In the genomic region with DNA sequence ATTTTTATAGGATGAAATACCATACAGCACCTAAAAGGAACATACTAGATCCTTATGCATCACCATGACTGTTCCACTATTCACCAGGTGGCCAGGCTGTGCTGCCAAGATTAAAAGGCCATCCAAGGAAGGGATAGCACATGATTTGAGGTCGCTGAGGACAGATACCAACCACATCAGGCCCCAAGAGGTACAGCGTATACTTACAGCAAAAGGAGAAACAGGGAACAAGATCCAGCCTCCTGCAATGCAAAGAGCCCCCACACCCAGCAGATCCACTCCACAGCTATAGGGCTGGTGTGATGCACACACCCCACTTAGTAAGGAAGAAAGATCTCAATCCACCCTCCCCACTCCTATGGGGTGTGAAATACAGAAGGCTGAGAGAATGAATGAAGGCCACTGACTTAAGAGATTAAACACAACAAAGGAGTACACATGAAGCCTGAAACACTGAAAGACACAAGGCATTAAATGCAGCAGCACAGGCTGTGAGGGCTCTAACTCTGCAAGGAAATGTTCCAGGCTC, we compare ENCODE assay signal across 8 cellular contexts. TPM values are rescaled to one million over a fixed set of nuclear protein-coding genes. Genes with fewer than 3 reads are reported as not detected.
DNase-seq lines count a peak whose midpoint lies in the region; ATAC-seq and TF ChIP-seq lines count a peak whose summit lies in the region.

No MANE protein-coding gene starts in this region.

- ATAC-seq in effector memory CD8-positive, alpha-beta T cell (replicated peaks) = no peak
- ATAC-seq in naive B cell (ENCODE audit: low read depth in 2 of 2) = no peak

- H3K27me3 Mint-ChIP-seq in effector memory CD8-positive, alpha-beta T cell = no peaks in the 10 kb centered on the region
- H3K27me3 Mint-ChIP-seq in naive B cell = no peaks in the 10 kb centered on the region

- peak overlapping the region; percentile 95 to 98 for H3K27ac Mint-ChIP-seq in effector memory CD8-positive, alpha-beta T cell
- peak overlapping the region; percentile 49 to 99 (median 97) for H3K27ac Mint-ChIP-seq in naive B cell

- H3K9me3 Mint-ChIP-seq in effector memory CD8-positive, alpha-beta T cell = no peaks in the 10 kb centered on the region
- peaks cover 0 to 4% (median 0%) of the 10 kb centered on the region in 7 donors for H3K9me3 Mint-ChIP-seq in naive B cell

- TF ChIP-seq CTCF in GM10266 (IDR thresholded peaks at IDR 0.05; ENCODE audit: control insufficient read depth, insufficient read depth, low read depth, missing control alignments) = no peak

- peak overlapping the region; percentile 93 to 96 for H3K4me3 Mint-ChIP-seq in effector memory CD8-positive, alpha-beta T cell
- H3K4me3 Mint-ChIP-seq in naive B cell = peak overlapping the region; percentile 92 to 100 (median 97)

- H3K4me1 Mint-ChIP-seq in effector memory CD8-positive, alpha-beta T cell (ENCODE audit: low read depth in 2 of 2) = peaks cover 21 to 32% of the 10 kb centered on the region in 2 donors
- peaks cover 29 to 63% (median 38%) of the 10 kb centered on the region in 3 donors for H3K4me1 Mint-ChIP-seq in naive B cell

- DNase-seq in SIG-M5 treated with dmso at 0.1 percent for 504 hours (lab: John Stamatoyannopoulos, UW; ENCODE audit: unreplicated experiment) = peak; percentile 57
- DNase-seq in SIG-M5 (lab: John Stamatoyannopoulos, UW) = no peak
- peak; percentile 57 for DNase-seq in OCI-M1 (lab: John Stamatoyannopoulos, UW)
- no peak for DNase-seq in effector memory CD8-positive, alpha-beta T cell
- no peak for DNase-seq in naive B cell
- no peak for DNase-seq in NCI-H774 (lab: John Stamatoyannopoulos, UW)
- no peak for DNase-seq in NCI-H2081 (lab: John Stamatoyannopoulos, UW)
- no peak for DNase-seq in GM10266 (ENCODE audit: extremely low spot score)

- H3K36me3 Mint-ChIP-seq in effector memory CD8-positive, alpha-beta T cell (ENCODE audit: insufficient read depth) = peaks cover 18% of the 10 kb centered on the region
- peaks cover 0 to 5% of the 10 kb centered on the region in 2 donors for H3K36me3 Mint-ChIP-seq in naive B cell

RNA-seq across cellular contexts. Expression of gene ZNF445, which starts 32.0 kb away (rescaled TPM):
- polyA plus RNA-seq in naive B cell (ENCODE audit: low read depth in 6 of 6) = 1 to 10 TPM in 5 of 6 donors, not detected in 1; 1.5 to 5.3 (median 2.9) TPM

RNA-seq across cellular contexts. Expression of gene ZKSCAN7, which starts 45.5 kb away (rescaled TPM):
- polyA plus RNA-seq in naive B cell (ENCODE audit: low read depth in 6 of 6) = 1 to 10 TPM; 3.4 to 6.2 (median 5.0) TPM

Comparison
In these comparisons a context has a peak if more than half of its experiments do, and no peak if none do; other contexts are left out.
1. DNase-seq: peak in SIG-M5 treated with dmso at 0.1 percent for 504 hours (single experiment) and OCI-M1 (single experiment); none in SIG-M5 (single experiment), effector memory CD8-positive, alpha-beta T cell (0 of 3), naive B cell (single experiment), NCI-H774 (single experiment), NCI-H2081 (0 of 2) and GM10266 (single experiment).